8 cellular contexts compared by ENCODE assay signal in genomic region chr5:68217476-68217984, GRCh38. TPM values are rescaled to one million over a fixed set of nuclear protein-coding genes. Genes with fewer than 3 reads are reported as not detected.
DNase-seq lines count a peak whose midpoint lies in the region; ATAC-seq and TF ChIP-seq lines count a peak whose summit lies in the region.

No MANE protein-coding gene starts in this region.

- peak overlapping the region; percentile 81 for H3K4me3 ChIP-seq in GM23248
- H3K4me3 ChIP-seq in SU-DHL-6 (ENCODE audit: insufficient read depth, low read length, poor library complexity, severe bottlenecking): peak overlapping the region; percentile 77
- peak overlapping the region; percentile 68 to 96 (median 89) for H3K4me3 ChIP-seq in fibroblast of lung (replicated peaks in 1 of 4; ENCODE audit: control extremely low read depth in 1 of 4, insufficient read depth in 1 of 4, low read depth in 3 of 4, low read length in 4 of 4)
- H3K4me3 ChIP-seq in skeletal muscle satellite cell (ENCODE audit: low read length): peak overlapping the region; percentile 99

- H3K9ac ChIP-seq in GM23248: peak overlapping the region; percentile 91
- H3K9ac ChIP-seq in SU-DHL-6 (ENCODE audit: low read length): peak overlapping the region; percentile 95
- H3K9ac ChIP-seq in fibroblast of lung (ENCODE audit: insufficient read depth, low read length): peak overlapping the region; percentile 13
- H3K9ac ChIP-seq in skeletal muscle satellite cell (ENCODE audit: low read depth, low read length): peak overlapping the region; percentile 97

- no peak for ATAC-seq in HG03432 (IDR thresholded peaks at IDR 0.05; ENCODE audit: unreplicated experiment)

- H3K79me2 ChIP-seq in GM23248 (ENCODE audit: insufficient read depth): peaks cover 62% of the 10 kb centered on the region
- peaks cover 61% of the 10 kb centered on the region for H3K79me2 ChIP-seq in SU-DHL-6 (ENCODE audit: insufficient read depth, low read length)
- H3K79me2 ChIP-seq in fibroblast of lung (ENCODE audit: control insufficient read depth, insufficient read depth, low read length): peaks cover 61% of the 10 kb centered on the region

- in situ Hi-C loops in GM23248 (cut with MboI): no loop called here

- H3K9me2 ChIP-seq in GM23248 (ENCODE audit: insufficient read depth): no peaks in the 10 kb centered on the region
- H3K9me2 ChIP-seq in SU-DHL-6 (replicated peaks; ENCODE audit: insufficient read depth, low read length): no peaks in the 10 kb centered on the region

- H3F3A ChIP-seq in GM23248 (ENCODE audit: insufficient read depth) (peaks cover 26% of the 10 kb centered on the region), SU-DHL-6 (ENCODE audit: insufficient read depth) (no peaks in the 10 kb centered on the region)

- H4K20me1 ChIP-seq in GM23248 (ENCODE audit: insufficient read depth): no peaks in the 10 kb centered on the region
- peaks cover 10% of the 10 kb centered on the region for H4K20me1 ChIP-seq in SU-DHL-6 (ENCODE audit: low read depth, low read length)
- H4K20me1 ChIP-seq in fibroblast of lung (ENCODE audit: control insufficient read depth, extremely low read depth, insufficient read depth, low read length): no peaks in the 10 kb centered on the region

- H3K27me3 ChIP-seq in GM23248 (replicated peaks; ENCODE audit: insufficient read depth) (no peaks in the 10 kb centered on the region), SU-DHL-6 (ENCODE audit: low read length) (no peaks in the 10 kb centered on the region), fibroblast of lung (ENCODE audit: control insufficient read depth, insufficient read depth, low read length) (no peaks in the 10 kb centered on the region), skeletal muscle satellite cell (ENCODE audit: control insufficient read depth, insufficient read depth, low read length) (no peaks in the 10 kb centered on the region)

- DNase-seq in GM23248 (peak; percentile 37), fibroblast of lung (ENCODE audit: low read depth in 2 of 2) (peak; percentile 45 to 53), medulla oblongata (ENCODE audit: extremely low spot score) (no peak), OCI-M2 (lab: John Stamatoyannopoulos, UW; ENCODE audit: unreplicated experiment) (no peak)
- no peak for DNase-seq in stimulated activated CD4-positive, alpha-beta T cell treated with anti-CD3 and anti-CD28 coated beads, Interleukin-4, amount 100 ng/mL, for 24 hours

- WGBS in GM23248 (ENCODE audit: low coverage in 1 of 2, low lambda C conversion rate in 2 of 2, missing lambda C conversion rate in 2 of 2), 2 experiments: 3% methylated on average over 6 of the region's 6 CpGs

- no peaks in the 10 kb centered on the region for H3K9me3 ChIP-seq in GM23248 (ENCODE audit: low read depth)
- H3K9me3 ChIP-seq in SU-DHL-6 (ENCODE audit: insufficient read depth, low read length): no peaks in the 10 kb centered on the region
- no peaks in the 10 kb centered on the region for H3K9me3 ChIP-seq in fibroblast of lung (ENCODE audit: control insufficient read depth, insufficient read depth, low read depth, low read length)
- no peaks in the 10 kb centered on the region for H3K9me3 ChIP-seq in skeletal muscle satellite cell (replicated peaks; ENCODE audit: low read length)

- peak overlapping the region; percentile 90 for H3K4me2 ChIP-seq in GM23248 (ENCODE audit: unreplicated experiment)
- peak overlapping the region; percentile 88 for H3K4me2 ChIP-seq in SU-DHL-6 (ENCODE audit: low read depth, low read length, poor library complexity, severe bottlenecking)
- peak overlapping the region; percentile 73 for H3K4me2 ChIP-seq in fibroblast of lung (ENCODE audit: extremely low read depth, insufficient read depth, low read length)
- peak overlapping the region; percentile 88 for H3K4me2 ChIP-seq in skeletal muscle satellite cell (ENCODE audit: low read length)

- H2AFZ ChIP-seq in GM23248: peak overlapping the region; percentile 82
- H2AFZ ChIP-seq in SU-DHL-6 (ENCODE audit: low read depth, low read length, severe bottlenecking): no peak overlapping the region
- no peak overlapping the region for H2AFZ ChIP-seq in fibroblast of lung (ENCODE audit: low read length)

- no peaks in the 10 kb centered on the region for H3K36me3 ChIP-seq in GM23248 (ENCODE audit: low read depth)
- H3K36me3 ChIP-seq in SU-DHL-6 (ENCODE audit: low read length): 0 out of 2 replicates have a peak, but pooled peaks cover 4% of the 10 kb centered on the region
- no peaks in the 10 kb centered on the region for H3K36me3 ChIP-seq in fibroblast of lung (ENCODE audit: control insufficient read depth, insufficient read depth, low read length)
- peaks cover 6% of the 10 kb centered on the region for H3K36me3 ChIP-seq in skeletal muscle satellite cell (ENCODE audit: insufficient read depth, low read length)

- H3K27ac ChIP-seq in GM23248 (peak overlapping the region; percentile 93), SU-DHL-6 (ENCODE audit: low read depth, low read length) (no peak overlapping the region), fibroblast of lung (ENCODE audit: insufficient read depth, low read length) (no peak overlapping the region)

- H3K4me1 ChIP-seq in GM23248 (ENCODE audit: insufficient read depth) (peaks cover 25% of the 10 kb centered on the region), fibroblast of lung (ENCODE audit: control insufficient read depth, extremely low read depth, insufficient read depth, low read length) (no peaks in the 10 kb centered on the region), skeletal muscle satellite cell (ENCODE audit: control insufficient read depth, insufficient read depth, low read length) (peaks cover 24% of the 10 kb centered on the region)

- no peak for TF ChIP-seq CTCF in SU-DHL-6 (IDR thresholded peaks at IDR 0.05; ENCODE audit: insufficient read depth, low read length, poor library complexity, severe bottlenecking)
- no peak for TF ChIP-seq CTCF in fibroblast of lung (conservative IDR thresholded peaks at IDR 0.05 in 1 of 2, IDR thresholded peaks at IDR 0.05 in 1 of 2; ENCODE audit: low read depth in 1 of 2, low read length in 2 of 2)

RNA-seq across cellular contexts. Expression of gene PIK3R1, which starts 2.0 kb away (rescaled TPM):
- total RNA-seq in GM23248 (2014; rRNA removed; shearing (Covaris generic)): 14.4 and 28.3 TPM in 2 replicates
- polyA plus RNA-seq in GM23248 (2016; fragmentation: Nextera tagmentation; extraction: Ambion mirVana) (8.4 and 9.7 TPM in 2 replicates), fibroblast of lung (10.9 and 17.7 TPM in 2 replicates)
- 25.2 and 36.3 TPM in 2 replicates for total RNA-seq in fibroblast of lung
- 13.1 and 23.3 TPM in 2 replicates for polyA plus RNA-seq in fibroblast of lung (2012)
- 61.5 and 102 TPM in 2 replicates for polyA minus RNA-seq in fibroblast of lung (ENCODE audit: low replicate concordance)
- total RNA-seq in skeletal muscle satellite cell (2012; rRNA removed): 27.3 and 40.8 TPM in 2 replicates

Comparison
In these comparisons a context has a peak if more than half of its experiments do, and no peak if none do; other contexts are left out.
1. DNase-seq: peak in GM23248 (single experiment) and fibroblast of lung (2 of 2); none in medulla oblongata (single experiment), stimulated activated CD4-positive, alpha-beta T cell treated with anti-CD3 and anti-CD28 coated beads, Interleukin-4, amount 100 ng/mL, for 24 hours (single experiment) and OCI-M2 (single experiment).
2. H3K9ac ChIP-seq: peak in every context shown above with its lines; median percentile 97 in skeletal muscle satellite cell; 95 in SU-DHL-6; 91 in GM23248; 13 in fibroblast of lung.
3. Peak in every context shown above with its lines, with median percentiles within 50 percentile points of each other: H3K4me2 ChIP-seq and H3K4me3 ChIP-seq.